ENCODE assay signal across 24 cellular contexts in the genomic region with DNA sequence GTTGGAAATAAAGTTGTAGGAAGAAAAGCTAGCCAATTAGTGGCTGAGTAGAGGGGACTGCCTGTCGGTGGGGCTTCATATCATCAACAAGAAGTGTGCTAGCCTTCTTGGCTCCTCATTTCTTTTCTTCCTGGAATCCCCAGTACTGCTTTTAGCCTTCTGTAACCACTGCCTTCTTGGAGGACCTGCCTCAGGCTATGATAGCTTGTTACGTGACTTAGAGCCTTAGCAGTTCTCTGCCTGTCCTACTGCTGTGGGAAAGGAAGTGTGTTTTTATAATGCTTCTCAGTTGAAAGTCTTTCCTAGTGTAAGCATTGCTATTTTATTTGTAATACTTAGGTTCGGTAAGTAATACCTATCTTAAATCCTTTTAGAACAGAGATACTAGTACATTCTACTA.
"Had no signal": no experiment of that assay in that cellular context is flagged by ENCODE, and none has a peak within 500 bp of the region (broad histone marks: within the 10 kb centered on the region; RNA-seq: fewer than 3 reads in every experiment).

No MANE protein-coding gene starts in this region.

- H3K4me3 Mint-ChIP-seq: activated CD4-positive, alpha-beta memory T cell treated with anti-CD3 and anti-CD28 coated beads, Interleukin-2, amount 10 ng/mL, durations not matched to agents 7 days and 5 days; activated CD4-positive, alpha-beta T cell treated with anti-CD3 and anti-CD28 coated beads for 36 hours; activated naive CD4-positive, alpha-beta T cell treated with anti-CD3 and anti-CD28 coated beads for 36 hours; activated naive CD8-positive, alpha-beta T cell; activated T-helper 17 cell treated with anti-CD3 and anti-CD28 coated beads, Interleukin-2, amount 50 U/mL, for 72 hours had no signal

- H3K36me3 ChIP-seq: brain microvascular endothelial cell had no signal

- H3K27ac Mint-ChIP-seq: activated CD4-positive, alpha-beta memory T cell treated with anti-CD3 and anti-CD28 coated beads, Interleukin-2, amount 10 ng/mL, durations not matched to agents 7 days and 5 days; activated CD4-positive, alpha-beta T cell treated with anti-CD3 and anti-CD28 coated beads for 36 hours; activated naive CD4-positive, alpha-beta T cell treated with anti-CD3 and anti-CD28 coated beads for 36 hours; activated naive CD8-positive, alpha-beta T cell; activated T-helper 17 cell treated with anti-CD3 and anti-CD28 coated beads, Interleukin-2, amount 50 U/mL, for 72 hours had no signal

- H3K9me3 Mint-ChIP-seq: activated CD4-positive, alpha-beta memory T cell treated with anti-CD3 and anti-CD28 coated beads, Interleukin-2, amount 10 ng/mL, durations not matched to agents 7 days and 5 days; activated naive CD4-positive, alpha-beta T cell treated with anti-CD3 and anti-CD28 coated beads for 36 hours; activated T-helper 17 cell treated with anti-CD3 and anti-CD28 coated beads, Interleukin-2, amount 50 U/mL, for 72 hours had no signal

- DNase-seq: activated CD4-positive, alpha-beta memory T cell treated with anti-CD3 and anti-CD28 coated beads, Interleukin-2, amount 10 ng/mL, durations not matched to agents 7 days and 5 days; activated CD4-positive, alpha-beta T cell treated with anti-CD3 and anti-CD28 coated beads for 36 hours; activated CD4-positive, alpha-beta T cell treated with anti-CD3 and anti-CD28 coated beads, Interleukin-2, amount 50 U/mL, for 1 hour; activated gamma-delta T cell; activated naive CD4-positive, alpha-beta T cell treated with anti-CD3 and anti-CD28 coated beads for 36 hours; activated T-cell treated with anti-CD3 and anti-CD28 coated beads for 4 hours; activated T-cell treated with anti-CD3 and anti-CD28 coated beads, Interleukin-2, amount 50 U/mL, for 48 hours; brain microvascular endothelial cell; IMR-90; Kasumi-1; KBM-7; NCI-H1092; NCI-H1436; NCI-H1694 treated with DMSO at 0.1 percent for 48 hours; NCI-H2029 treated with DMSO at 0.1 percent for 48 hours; NCI-H345; NCI-H510A; NCI-H69; PC-3; SHP77 treated with DMSO at 0.1 percent for 48 hours; T-helper 1 cell; WERI-Rb-1 had no signal

- H3K4me1 Mint-ChIP-seq: activated CD4-positive, alpha-beta memory T cell treated with anti-CD3 and anti-CD28 coated beads, Interleukin-2, amount 10 ng/mL, durations not matched to agents 7 days and 5 days; activated CD4-positive, alpha-beta T cell treated with anti-CD3 and anti-CD28 coated beads for 36 hours; activated T-helper 17 cell treated with anti-CD3 and anti-CD28 coated beads, Interleukin-2, amount 50 U/mL, for 72 hours had no signal

- H3K27ac ChIP-seq: brain microvascular endothelial cell, WERI-Rb-1 had no signal

- ATAC-seq: activated CD4-positive, alpha-beta T cell treated with anti-CD3 and anti-CD28 coated beads for 36 hours; activated T-helper 17 cell treated with anti-CD3 and anti-CD28 coated beads, Interleukin-2, amount 50 U/mL, for 72 hours; PC-3 had no signal

- H3K27me3 Mint-ChIP-seq: activated CD4-positive, alpha-beta memory T cell treated with anti-CD3 and anti-CD28 coated beads, Interleukin-2, amount 10 ng/mL, durations not matched to agents 7 days and 5 days; activated CD4-positive, alpha-beta T cell treated with anti-CD3 and anti-CD28 coated beads for 36 hours; activated naive CD8-positive, alpha-beta T cell; activated T-helper 17 cell treated with anti-CD3 and anti-CD28 coated beads, Interleukin-2, amount 50 U/mL, for 72 hours had no signal

- H3K27me3 ChIP-seq: brain microvascular endothelial cell had no signal
